Comparison of ENCODE assay signal across 1 cellular context in the genomic region with DNA sequence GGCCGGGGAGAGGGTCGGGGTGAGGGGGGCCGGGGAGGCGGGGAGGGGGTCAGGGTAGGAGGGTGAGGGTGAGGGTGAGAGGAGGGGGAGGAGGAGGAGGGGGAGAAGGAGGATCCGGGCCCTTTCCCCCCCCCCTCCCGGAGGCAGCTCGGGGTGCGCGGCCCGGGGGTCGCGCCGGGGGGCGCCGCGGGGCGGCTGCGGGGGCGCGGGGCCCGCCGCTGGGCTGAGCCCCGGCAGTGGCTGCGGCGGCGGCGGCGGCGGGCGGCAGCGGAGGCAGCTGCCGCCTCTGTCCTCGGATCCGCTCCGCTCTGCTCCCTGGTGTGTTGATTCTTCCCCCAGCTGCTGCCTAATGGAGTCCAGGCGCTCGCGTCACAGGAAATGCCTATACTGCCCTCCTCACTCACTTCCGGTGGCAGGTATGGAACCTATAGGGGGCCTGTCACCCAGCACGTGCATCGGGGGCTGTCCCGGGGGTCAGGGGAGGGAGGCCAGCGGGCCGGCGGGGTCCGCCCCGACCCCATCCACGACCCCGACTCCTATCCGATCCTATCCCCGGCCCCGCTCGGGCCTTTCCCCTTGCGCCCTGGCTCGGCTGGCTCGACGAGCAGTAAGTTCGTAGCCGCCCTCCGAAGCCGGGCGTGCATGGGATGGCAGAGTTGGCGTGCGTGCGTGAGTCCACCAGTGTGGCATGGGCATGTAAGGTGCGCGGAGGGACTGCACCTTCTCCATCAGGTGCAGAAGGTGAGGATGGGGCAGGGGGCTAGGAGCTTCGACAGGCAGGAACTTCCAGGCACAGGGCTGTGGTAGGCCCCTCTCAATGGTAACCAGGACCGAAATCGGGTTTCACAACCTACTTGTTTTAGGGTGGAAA.
TF ChIP-seq lines count a peak whose summit lies in the region.

A gene (minus strand): TSS at position 351 of the 871 bp plus-strand sequence.

TF ChIP-seq in HepG2, 621 proteins besides CTCF, POLR2A, EP300 and RAD21 (continued from another document and continues in another):
- TF ChIP-seq, protein P1, sequence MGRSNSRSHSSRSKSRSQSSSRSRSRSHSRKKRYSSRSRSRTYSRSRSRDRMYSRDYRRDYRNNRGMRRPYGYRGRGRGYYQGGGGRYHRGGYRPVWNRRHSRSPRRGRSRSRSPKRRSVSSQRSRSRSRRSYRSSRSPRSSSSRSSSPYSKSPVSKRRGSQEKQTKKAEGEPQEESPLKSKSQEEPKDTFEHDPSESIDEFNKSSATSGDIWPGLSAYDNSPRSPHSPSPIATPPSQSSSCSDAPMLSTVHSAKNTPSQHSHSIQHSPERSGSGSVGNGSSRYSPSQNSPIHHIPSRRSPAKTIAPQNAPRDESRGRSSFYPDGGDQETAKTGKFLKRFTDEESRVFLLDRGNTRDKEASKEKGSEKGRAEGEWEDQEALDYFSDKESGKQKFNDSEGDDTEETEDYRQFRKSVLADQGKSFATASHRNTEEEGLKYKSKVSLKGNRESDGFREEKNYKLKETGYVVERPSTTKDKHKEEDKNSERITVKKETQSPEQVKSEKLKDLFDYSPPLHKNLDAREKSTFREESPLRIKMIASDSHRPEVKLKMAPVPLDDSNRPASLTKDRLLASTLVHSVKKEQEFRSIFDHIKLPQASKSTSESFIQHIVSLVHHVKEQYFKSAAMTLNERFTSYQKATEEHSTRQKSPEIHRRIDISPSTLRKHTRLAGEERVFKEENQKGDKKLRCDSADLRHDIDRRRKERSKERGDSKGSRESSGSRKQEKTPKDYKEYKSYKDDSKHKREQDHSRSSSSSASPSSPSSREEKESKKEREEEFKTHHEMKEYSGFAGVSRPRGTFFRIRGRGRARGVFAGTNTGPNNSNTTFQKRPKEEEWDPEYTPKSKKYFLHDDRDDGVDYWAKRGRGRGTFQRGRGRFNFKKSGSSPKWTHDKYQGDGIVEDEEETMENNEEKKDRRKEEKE (IDR thresholded peaks at IDR 0.05) = no peak
- TF ChIP-seq GPN1 (CRISPR knock-in tag; IDR thresholded peaks at IDR 0.05; ENCODE audit: borderline replicate concordance) (0 out of 2 replicates have a peak, but pooled peaks have one; percentile 36), MTA1 (CRISPR knock-in tag; IDR thresholded peaks at IDR 0.05; ENCODE audit: borderline replicate concordance) (peak; percentile 81; the same call in 1 of the 2 replicates), MIXL1 (CRISPR knock-in tag; IDR thresholded peaks at IDR 0.05) (0 out of 2 replicates have a peak, but pooled peaks have one; percentile 35), BCL6 (CRISPR knock-in tag; IDR thresholded peaks at IDR 0.05) (peak; percentile 33; the same call in 1 of the 2 replicates), ZBTB21 (CRISPR knock-in tag; IDR thresholded peaks at IDR 0.05) (peak; percentile 91), ATF7-NPFF (CRISPR knock-in tag; IDR thresholded peaks at IDR 0.05; ENCODE audit: low read depth) (peak; percentile 61; the same call in 1 of the 2 replicates), PRMT3 (CRISPR knock-in tag; IDR thresholded peaks at IDR 0.05; ENCODE audit: borderline replicate concordance, low read depth) (no peak), JUND (CRISPR knock-in tag; IDR thresholded peaks at IDR 0.05) (0 out of 2 replicates have a peak, but pooled peaks have one; percentile 30), NCOR1 (IDR thresholded peaks at IDR 0.05; ENCODE audit: borderline replicate concordance, low read length) (no peak), ZNF138 (CRISPR knock-in tag; IDR thresholded peaks at IDR 0.05; ENCODE audit: low read depth) (peak; percentile 75; the same call in 1 of the 2 replicates), ZNF781 (CRISPR knock-in tag; IDR thresholded peaks at IDR 0.05; ENCODE audit: borderline replicate concordance, not compliant biosample characterization) (peak; percentile 87), ZNF264 (CRISPR knock-in tag; IDR thresholded peaks at IDR 0.05) (peak; percentile 70; the same call in 1 of the 2 replicates), ZNF543 (CRISPR knock-in tag; IDR thresholded peaks at IDR 0.05) (no peak), ZNF790 (CRISPR knock-in tag; IDR thresholded peaks at IDR 0.05; ENCODE audit: borderline replicate concordance) (0 out of 2 replicates have a peak, but pooled peaks have one; percentile 60), THAP11 (CRISPR knock-in tag; IDR thresholded peaks at IDR 0.05) (peak; percentile 77), ZMYM3 (CRISPR knock-in tag; IDR thresholded peaks at IDR 0.05) (no peak; the same call in 1 of the 2 replicates), ZNF546 (CRISPR knock-in tag; conservative IDR thresholded peaks at IDR 0.05) (0 out of 2 replicates have a peak, but pooled peaks have one; percentile 35), HNRNPUL1 (IDR thresholded peaks at IDR 0.05; ENCODE audit: low read depth, low read length) (no peak), MTF1 (CRISPR knock-in tag; IDR thresholded peaks at IDR 0.05) (no peak; the same call in 1 of the 2 replicates), RXRB (CRISPR knock-in tag; IDR thresholded peaks at IDR 0.05; ENCODE audit: borderline replicate concordance) (0 out of 2 replicates have a peak, but pooled peaks have one; percentile 53), MEIS1 (CRISPR knock-in tag; IDR thresholded peaks at IDR 0.05; ENCODE audit: borderline replicate concordance) (no peak), FOXM1 (CRISPR knock-in tag; IDR thresholded peaks at IDR 0.05) (0 out of 2 replicates have a peak, but pooled peaks have one; percentile 61), ZNF263 (CRISPR knock-in tag; IDR thresholded peaks at IDR 0.05) (peak; percentile 50)
- TF ChIP-seq, protein P2, sequence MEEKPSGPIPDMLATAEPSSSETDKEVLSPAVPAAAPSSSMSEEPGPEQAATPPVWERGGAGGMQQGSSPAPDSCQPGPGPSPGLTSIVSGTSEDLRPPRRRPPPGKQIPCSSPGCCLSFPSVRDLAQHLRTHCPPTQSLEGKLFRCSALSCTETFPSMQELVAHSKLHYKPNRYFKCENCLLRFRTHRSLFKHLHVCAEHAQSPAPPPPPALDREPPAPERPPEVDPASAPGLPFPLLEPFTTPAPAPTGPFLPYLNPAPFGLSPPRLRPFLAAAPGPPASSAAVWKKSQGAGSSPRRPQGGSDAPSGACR (CRISPR knock-in tag; IDR thresholded peaks at IDR 0.05) = peak; percentile 55; the same call in 1 of the 2 replicates
- TF ChIP-seq, protein P3, sequence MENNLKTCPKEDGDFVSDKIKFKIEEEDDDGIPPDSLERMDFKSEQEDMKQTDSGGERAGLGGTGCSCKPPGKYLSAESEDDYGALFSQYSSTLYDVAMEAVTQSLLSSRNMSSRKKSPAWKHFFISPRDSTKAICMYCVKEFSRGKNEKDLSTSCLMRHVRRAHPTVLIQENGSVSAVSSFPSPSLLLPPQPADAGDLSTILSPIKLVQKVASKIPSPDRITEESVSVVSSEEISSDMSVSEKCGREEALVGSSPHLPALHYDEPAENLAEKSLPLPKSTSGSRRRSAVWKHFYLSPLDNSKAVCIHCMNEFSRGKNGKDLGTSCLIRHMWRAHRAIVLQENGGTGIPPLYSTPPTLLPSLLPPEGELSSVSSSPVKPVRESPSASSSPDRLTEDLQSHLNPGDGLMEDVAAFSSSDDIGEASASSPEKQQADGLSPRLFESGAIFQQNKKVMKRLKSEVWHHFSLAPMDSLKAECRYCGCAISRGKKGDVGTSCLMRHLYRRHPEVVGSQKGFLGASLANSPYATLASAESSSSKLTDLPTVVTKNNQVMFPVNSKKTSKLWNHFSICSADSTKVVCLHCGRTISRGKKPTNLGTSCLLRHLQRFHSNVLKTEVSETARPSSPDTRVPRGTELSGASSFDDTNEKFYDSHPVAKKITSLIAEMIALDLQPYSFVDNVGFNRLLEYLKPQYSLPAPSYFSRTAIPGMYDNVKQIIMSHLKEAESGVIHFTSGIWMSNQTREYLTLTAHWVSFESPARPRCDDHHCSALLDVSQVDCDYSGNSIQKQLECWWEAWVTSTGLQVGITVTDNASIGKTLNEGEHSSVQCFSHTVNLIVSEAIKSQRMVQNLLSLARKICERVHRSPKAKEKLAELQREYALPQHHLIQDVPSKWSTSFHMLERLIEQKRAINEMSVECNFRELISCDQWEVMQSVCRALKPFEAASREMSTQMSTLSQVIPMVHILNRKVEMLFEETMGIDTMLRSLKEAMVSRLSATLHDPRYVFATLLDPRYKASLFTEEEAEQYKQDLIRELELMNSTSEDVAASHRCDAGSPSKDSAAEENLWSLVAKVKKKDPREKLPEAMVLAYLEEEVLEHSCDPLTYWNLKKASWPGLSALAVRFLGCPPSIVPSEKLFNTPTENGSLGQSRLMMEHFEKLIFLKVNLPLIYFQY (CRISPR knock-in tag; IDR thresholded peaks at IDR 0.05; ENCODE audit: borderline replicate concordance) = no peak
- TF ChIP-seq, protein P4, sequence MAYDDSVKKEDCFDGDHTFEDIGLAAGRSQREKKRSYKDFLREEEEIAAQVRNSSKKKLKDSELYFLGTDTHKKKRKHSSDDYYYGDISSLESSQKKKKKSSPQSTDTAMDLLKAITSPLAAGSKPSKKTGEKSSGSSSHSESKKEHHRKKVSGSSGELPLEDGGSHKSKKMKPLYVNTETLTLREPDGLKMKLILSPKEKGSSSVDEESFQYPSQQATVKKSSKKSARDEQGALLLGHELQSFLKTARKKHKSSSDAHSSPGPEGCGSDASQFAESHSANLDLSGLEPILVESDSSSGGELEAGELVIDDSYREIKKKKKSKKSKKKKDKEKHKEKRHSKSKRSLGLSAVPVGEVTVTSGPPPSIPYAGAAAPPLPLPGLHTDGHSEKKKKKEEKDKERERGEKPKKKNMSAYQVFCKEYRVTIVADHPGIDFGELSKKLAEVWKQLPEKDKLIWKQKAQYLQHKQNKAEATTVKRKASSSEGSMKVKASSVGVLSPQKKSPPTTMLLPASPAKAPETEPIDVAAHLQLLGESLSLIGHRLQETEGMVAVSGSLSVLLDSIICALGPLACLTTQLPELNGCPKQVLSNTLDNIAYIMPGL (CRISPR knock-in tag; IDR thresholded peaks at IDR 0.05; ENCODE audit: borderline replicate concordance in 1 of 2, low read depth in 1 of 2) = peak; percentile 34 to 73; a peak in 3 of 4 replicates
- TF ChIP-seq, protein P5, sequence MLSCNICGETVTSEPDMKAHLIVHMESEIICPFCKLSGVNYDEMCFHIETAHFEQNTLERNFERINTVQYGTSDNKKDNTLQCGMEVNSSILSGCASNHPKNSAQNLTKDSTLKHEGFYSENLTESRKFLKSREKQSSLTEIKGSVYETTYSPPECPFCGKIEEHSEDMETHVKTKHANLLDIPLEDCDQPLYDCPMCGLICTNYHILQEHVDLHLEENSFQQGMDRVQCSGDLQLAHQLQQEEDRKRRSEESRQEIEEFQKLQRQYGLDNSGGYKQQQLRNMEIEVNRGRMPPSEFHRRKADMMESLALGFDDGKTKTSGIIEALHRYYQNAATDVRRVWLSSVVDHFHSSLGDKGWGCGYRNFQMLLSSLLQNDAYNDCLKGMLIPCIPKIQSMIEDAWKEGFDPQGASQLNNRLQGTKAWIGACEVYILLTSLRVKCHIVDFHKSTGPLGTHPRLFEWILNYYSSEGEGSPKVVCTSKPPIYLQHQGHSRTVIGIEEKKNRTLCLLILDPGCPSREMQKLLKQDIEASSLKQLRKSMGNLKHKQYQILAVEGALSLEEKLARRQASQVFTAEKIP (CRISPR knock-in tag; IDR thresholded peaks at IDR 0.05; ENCODE audit: borderline replicate concordance) = no peak
- TF ChIP-seq, protein P6, sequence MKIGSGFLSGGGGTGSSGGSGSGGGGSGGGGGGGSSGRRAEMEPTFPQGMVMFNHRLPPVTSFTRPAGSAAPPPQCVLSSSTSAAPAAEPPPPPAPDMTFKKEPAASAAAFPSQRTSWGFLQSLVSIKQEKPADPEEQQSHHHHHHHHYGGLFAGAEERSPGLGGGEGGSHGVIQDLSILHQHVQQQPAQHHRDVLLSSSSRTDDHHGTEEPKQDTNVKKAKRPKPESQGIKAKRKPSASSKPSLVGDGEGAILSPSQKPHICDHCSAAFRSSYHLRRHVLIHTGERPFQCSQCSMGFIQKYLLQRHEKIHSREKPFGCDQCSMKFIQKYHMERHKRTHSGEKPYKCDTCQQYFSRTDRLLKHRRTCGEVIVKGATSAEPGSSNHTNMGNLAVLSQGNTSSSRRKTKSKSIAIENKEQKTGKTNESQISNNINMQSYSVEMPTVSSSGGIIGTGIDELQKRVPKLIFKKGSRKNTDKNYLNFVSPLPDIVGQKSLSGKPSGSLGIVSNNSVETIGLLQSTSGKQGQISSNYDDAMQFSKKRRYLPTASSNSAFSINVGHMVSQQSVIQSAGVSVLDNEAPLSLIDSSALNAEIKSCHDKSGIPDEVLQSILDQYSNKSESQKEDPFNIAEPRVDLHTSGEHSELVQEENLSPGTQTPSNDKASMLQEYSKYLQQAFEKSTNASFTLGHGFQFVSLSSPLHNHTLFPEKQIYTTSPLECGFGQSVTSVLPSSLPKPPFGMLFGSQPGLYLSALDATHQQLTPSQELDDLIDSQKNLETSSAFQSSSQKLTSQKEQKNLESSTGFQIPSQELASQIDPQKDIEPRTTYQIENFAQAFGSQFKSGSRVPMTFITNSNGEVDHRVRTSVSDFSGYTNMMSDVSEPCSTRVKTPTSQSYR (CRISPR knock-in tag; IDR thresholded peaks at IDR 0.05; ENCODE audit: borderline replicate concordance) = no peak
- TF ChIP-seq, protein P7, sequence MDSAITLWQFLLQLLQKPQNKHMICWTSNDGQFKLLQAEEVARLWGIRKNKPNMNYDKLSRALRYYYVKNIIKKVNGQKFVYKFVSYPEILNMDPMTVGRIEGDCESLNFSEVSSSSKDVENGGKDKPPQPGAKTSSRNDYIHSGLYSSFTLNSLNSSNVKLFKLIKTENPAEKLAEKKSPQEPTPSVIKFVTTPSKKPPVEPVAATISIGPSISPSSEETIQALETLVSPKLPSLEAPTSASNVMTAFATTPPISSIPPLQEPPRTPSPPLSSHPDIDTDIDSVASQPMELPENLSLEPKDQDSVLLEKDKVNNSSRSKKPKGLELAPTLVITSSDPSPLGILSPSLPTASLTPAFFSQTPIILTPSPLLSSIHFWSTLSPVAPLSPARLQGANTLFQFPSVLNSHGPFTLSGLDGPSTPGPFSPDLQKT (CRISPR knock-in tag; IDR thresholded peaks at IDR 0.05; ENCODE audit: borderline replicate concordance) = no peak
- TF ChIP-seq, protein P8, sequence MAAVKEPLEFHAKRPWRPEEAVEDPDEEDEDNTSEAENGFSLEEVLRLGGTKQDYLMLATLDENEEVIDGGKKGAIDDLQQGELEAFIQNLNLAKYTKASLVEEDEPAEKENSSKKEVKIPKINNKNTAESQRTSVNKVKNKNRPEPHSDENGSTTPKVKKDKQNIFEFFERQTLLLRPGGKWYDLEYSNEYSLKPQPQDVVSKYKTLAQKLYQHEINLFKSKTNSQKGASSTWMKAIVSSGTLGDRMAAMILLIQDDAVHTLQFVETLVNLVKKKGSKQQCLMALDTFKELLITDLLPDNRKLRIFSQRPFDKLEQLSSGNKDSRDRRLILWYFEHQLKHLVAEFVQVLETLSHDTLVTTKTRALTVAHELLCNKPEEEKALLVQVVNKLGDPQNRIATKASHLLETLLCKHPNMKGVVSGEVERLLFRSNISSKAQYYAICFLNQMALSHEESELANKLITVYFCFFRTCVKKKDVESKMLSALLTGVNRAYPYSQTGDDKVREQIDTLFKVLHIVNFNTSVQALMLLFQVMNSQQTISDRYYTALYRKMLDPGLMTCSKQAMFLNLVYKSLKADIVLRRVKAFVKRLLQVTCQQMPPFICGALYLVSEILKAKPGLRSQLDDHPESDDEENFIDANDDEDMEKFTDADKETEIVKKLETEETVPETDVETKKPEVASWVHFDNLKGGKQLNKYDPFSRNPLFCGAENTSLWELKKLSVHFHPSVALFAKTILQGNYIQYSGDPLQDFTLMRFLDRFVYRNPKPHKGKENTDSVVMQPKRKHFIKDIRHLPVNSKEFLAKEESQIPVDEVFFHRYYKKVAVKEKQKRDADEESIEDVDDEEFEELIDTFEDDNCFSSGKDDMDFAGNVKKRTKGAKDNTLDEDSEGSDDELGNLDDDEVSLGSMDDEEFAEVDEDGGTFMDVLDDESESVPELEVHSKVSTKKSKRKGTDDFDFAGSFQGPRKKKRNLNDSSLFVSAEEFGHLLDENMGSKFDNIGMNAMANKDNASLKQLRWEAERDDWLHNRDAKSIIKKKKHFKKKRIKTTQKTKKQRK (IDR thresholded peaks at IDR 0.05; ENCODE audit: low read length) = no peak
